1 cellular context compared by ENCODE assay signal in the genomic region with DNA sequence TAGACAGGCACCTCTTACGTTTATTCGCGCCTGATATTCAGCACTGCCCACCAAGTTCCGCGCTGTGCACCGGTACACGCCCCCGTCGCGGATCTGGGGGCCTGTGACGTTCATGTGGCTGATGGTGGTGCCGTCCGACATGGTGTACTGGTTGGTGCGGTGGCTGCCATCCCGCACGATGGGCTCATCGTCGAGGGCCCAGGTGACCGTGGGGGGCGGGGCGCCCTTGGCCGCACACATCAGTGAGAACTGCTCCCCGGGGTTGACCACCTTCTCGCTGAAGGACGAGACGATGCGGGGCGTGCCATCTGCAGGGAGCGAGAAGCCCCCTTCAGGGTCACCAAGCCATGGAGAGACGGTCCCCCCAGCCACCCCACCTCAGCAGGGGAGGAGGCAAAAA.
TF ChIP-seq lines count a peak whose summit lies in the region.

No MANE protein-coding gene starts in this region.

TF ChIP-seq in H1, 55 proteins besides CTCF, POLR2A, EP300 and RAD21:
- no peak for TF ChIP-seq CTBP2 (IDR thresholded peaks at IDR 0.05; ENCODE audit: borderline replicate concordance, insufficient read depth, insufficient read length, low read length)
- no peak for TF ChIP-seq SRF (IDR thresholded peaks at IDR 0.05; ENCODE audit: low read depth, low read length)
- TF ChIP-seq TAF1 (IDR thresholded peaks at IDR 0.05; ENCODE audit: low read depth, low read length) = no peak
- TF ChIP-seq GABPA (IDR thresholded peaks at IDR 0.05; ENCODE audit: borderline replicate concordance, insufficient read depth, low read length) = no peak
- TF ChIP-seq KDM1A (IDR thresholded peaks at IDR 0.05; ENCODE audit: borderline replicate concordance, low read length) = no peak
